Comparison of ENCODE assay signal across 14 cellular contexts in the genomic region with DNA sequence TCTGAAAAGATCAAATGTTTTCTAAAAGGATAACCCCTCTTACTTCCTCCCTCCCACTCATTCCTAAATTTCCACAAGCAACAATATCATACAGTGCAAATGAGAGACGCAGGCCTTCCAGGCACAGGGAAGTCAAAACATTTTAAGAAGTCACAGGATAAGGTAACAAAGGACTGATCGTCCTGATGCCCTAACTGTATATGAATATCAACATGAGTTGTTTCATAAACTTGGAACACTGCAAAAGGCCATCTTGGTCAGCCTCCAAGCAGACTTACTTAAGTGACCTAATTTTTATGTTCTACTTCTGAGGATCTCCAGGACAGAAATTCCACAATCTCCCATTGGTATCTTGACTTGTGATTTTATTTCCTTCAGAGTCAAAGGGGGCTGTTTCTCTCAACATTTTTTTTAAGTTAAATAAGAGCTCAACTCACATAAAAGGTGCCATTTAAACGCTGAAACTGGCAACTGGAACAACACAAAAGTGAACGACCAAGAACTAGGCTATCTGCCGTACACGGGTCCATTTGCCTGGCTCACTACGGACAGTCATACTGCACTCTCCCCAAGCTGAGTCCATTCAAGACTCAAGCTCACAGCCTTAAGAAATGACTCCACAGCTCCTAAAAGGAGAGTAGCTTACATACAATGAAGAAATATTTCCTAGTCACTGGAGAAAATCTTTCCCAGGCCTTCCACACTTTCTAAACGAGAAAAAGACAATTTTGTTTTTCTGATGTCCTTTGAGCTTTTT.
A peak's percentile ranks its signal among the peaks of the same experiment; 100 is the strongest.
DNase-seq lines count a peak whose midpoint lies in the region; ATAC-seq and TF ChIP-seq lines count a peak whose summit lies in the region.
"Had no signal": no experiment of that assay in that cellular context is flagged by ENCODE, and none has a peak within 500 bp of the region (broad histone marks: within the 10 kb centered on the region; RNA-seq: fewer than 3 reads in every experiment).

No MANE protein-coding gene starts in this region.

- H3K27ac Mint-ChIP-seq in WTC11: peak overlapping the region; percentile 12
- H3K27ac Mint-ChIP-seq in nephron: peak overlapping the region; percentile 68 to 77 (median 69)
- H3K27ac Mint-ChIP-seq: stimulated activated effector memory CD8-positive, alpha-beta T cell treated with anti-CD3 and anti-CD28 coated beads, Interleukin-12 subunit alpha, Interleukin-12 subunit beta, amount 100 ng/mL, for 72 hours had no signal

- H3K4me3 ChIP-seq in tibial artery: no peak overlapping the region
- H3K4me3 ChIP-seq in prostate gland: no peak overlapping the region
- H3K4me3 ChIP-seq: lung had no signal

- H3K4me1 Mint-ChIP-seq in WTC11 (peaks cover 32% of the 10 kb centered on the region), nephron (peaks cover 58% of the 10 kb centered on the region)
- H3K4me1 Mint-ChIP-seq: stimulated activated effector memory CD8-positive, alpha-beta T cell treated with anti-CD3 and anti-CD28 coated beads, Interleukin-12 subunit alpha, Interleukin-12 subunit beta, amount 100 ng/mL, for 72 hours had no signal

- H3K36me3 ChIP-seq in tibial artery (no peaks in the 10 kb centered on the region), prostate gland (no peaks in the 10 kb centered on the region)

- DNase-seq in WTC11 (ENCODE audit: low spot score): no peak
- peak; percentile 60 for DNase-seq in fibroblast of gingiva (ENCODE audit: low read depth)
- peak in 1 of 2 donors; percentile 68 for DNase-seq in tibial artery
- no peak for DNase-seq in NAMALWA (ENCODE audit: low spot score)
- DNase-seq in HT-29 (ENCODE audit: low spot score): no peak
- DNase-seq in prostate gland (ENCODE audit: low spot score): no peak
- DNase-seq: activated CD4-positive, alpha-beta T cell treated with anti-CD3 and anti-CD28 coated beads for 48 hours; C1 segment of cervical spinal cord; stimulated activated CD4-positive, alpha-beta T cell treated with anti-CD3 and anti-CD28 coated beads, Interleukin-4, amount 100 ng/mL, for 1 hour had no signal

- CTCF ChIA-PET in WTC11 (lab: Charles Lee): no interaction called here

- POLR2A ChIA-PET in WTC11 (lab: Charles Lee): no interaction called here

- H3K27me3 ChIP-seq in tibial artery: no peaks in the 10 kb centered on the region
- no peaks in the 10 kb centered on the region for H3K27me3 ChIP-seq in prostate gland (replicated peaks; ENCODE audit: insufficient read depth)

- H3K9me3 ChIP-seq in tibial artery (no peaks in the 10 kb centered on the region), prostate gland (no peaks in the 10 kb centered on the region)

- TF ChIP-seq POLR2A in prostate gland (IDR thresholded peaks at IDR 0.05): no peak

- no peak for ATAC-seq in WTC11
- no peak for ATAC-seq in HG02642 (IDR thresholded peaks at IDR 0.05; ENCODE audit: poor library complexity, unreplicated experiment)
- ATAC-seq: stimulated activated effector memory CD8-positive, alpha-beta T cell treated with anti-CD3 and anti-CD28 coated beads, Interleukin-12 subunit alpha, Interleukin-12 subunit beta, amount 100 ng/mL, for 72 hours had no signal

- H3K4me1 ChIP-seq in tibial artery (peaks cover 0 to 64% (median 35%) of the 10 kb centered on the region in 4 donors), prostate gland (replicated peaks) (no peaks in the 10 kb centered on the region)

- H3K9me3 Mint-ChIP-seq in WTC11: peaks cover 12% of the 10 kb centered on the region
- H3K9me3 Mint-ChIP-seq in nephron: peaks cover 15% of the 10 kb centered on the region
- H3K9me3 Mint-ChIP-seq: stimulated activated effector memory CD8-positive, alpha-beta T cell treated with anti-CD3 and anti-CD28 coated beads, Interleukin-12 subunit alpha, Interleukin-12 subunit beta, amount 100 ng/mL, for 72 hours had no signal

- intact Hi-C loops in tibial artery (cut with DNase I; ENCODE audit: low total_unique reads) (no loop called here), prostate gland (cut with DNase I) (no loop called here)

- H3K4me3 Mint-ChIP-seq in WTC11: no peak overlapping the region
- H3K4me3 Mint-ChIP-seq in nephron: no peak overlapping the region
- H3K4me3 Mint-ChIP-seq: brain; stimulated activated effector memory CD8-positive, alpha-beta T cell treated with anti-CD3 and anti-CD28 coated beads, Interleukin-12 subunit alpha, Interleukin-12 subunit beta, amount 100 ng/mL, for 72 hours had no signal

- H3K36me3 Mint-ChIP-seq in WTC11 (peaks cover 11% of the 10 kb centered on the region), nephron (ENCODE audit: low read depth) (peaks cover 36% of the 10 kb centered on the region)
- H3K36me3 Mint-ChIP-seq: stimulated activated effector memory CD8-positive, alpha-beta T cell treated with anti-CD3 and anti-CD28 coated beads, Interleukin-12 subunit alpha, Interleukin-12 subunit beta, amount 100 ng/mL, for 72 hours had no signal

- 41% methylated on average over 8 of the region's 8 CpGs for WGBS in prostate gland

- TF ChIP-seq CTCF in WTC11 (IDR thresholded peaks at IDR 0.05) (no peak), nephron (IDR thresholded peaks at IDR 0.05; ENCODE audit: unreplicated experiment in 3 of 3) (no peak), tibial artery (IDR thresholded peaks at IDR 0.05) (no peak), prostate gland (IDR thresholded peaks at IDR 0.05) (no peak)

- no peaks in the 10 kb centered on the region for H3K27me3 Mint-ChIP-seq in WTC11 (ENCODE audit: low read depth)
- H3K27me3 Mint-ChIP-seq in nephron (ENCODE audit: low read depth): no peaks in the 10 kb centered on the region
- H3K27me3 Mint-ChIP-seq: brain had no signal

- H3K27ac ChIP-seq in tibial artery: peak overlapping the region; percentile 51 to 54
- H3K27ac ChIP-seq in prostate gland: no peak overlapping the region

TF ChIP-seq in WTC11, 78 proteins besides CTCF, POLR2A, EP300 and RAD21:
- TF ChIP-seq TCF7 (CRISPR knock-in tag; IDR thresholded peaks at IDR 0.05; ENCODE audit: low read depth): no peak
- TF ChIP-seq CBFB (CRISPR knock-in tag; IDR thresholded peaks at IDR 0.05; ENCODE audit: low read depth): no peak
- TF ChIP-seq, protein P1, sequence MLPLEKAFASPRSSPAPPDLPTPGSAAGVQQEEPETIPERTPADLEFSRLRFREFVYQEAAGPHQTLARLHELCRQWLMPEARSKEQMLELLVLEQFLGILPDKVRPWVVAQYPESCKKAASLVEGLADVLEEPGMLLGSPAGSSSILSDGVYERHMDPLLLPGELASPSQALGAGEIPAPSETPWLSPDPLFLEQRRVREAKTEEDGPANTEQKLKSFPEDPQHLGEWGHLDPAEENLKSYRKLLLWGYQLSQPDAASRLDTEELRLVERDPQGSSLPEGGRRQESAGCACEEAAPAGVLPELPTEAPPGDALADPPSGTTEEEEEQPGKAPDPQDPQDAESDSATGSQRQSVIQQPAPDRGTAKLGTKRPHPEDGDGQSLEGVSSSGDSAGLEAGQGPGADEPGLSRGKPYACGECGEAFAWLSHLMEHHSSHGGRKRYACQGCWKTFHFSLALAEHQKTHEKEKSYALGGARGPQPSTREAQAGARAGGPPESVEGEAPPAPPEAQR (CRISPR knock-in tag; IDR thresholded peaks at IDR 0.05): no peak
- no peak for TF ChIP-seq SOX15 (CRISPR knock-in tag; IDR thresholded peaks at IDR 0.05)
- TF ChIP-seq, protein P2, sequence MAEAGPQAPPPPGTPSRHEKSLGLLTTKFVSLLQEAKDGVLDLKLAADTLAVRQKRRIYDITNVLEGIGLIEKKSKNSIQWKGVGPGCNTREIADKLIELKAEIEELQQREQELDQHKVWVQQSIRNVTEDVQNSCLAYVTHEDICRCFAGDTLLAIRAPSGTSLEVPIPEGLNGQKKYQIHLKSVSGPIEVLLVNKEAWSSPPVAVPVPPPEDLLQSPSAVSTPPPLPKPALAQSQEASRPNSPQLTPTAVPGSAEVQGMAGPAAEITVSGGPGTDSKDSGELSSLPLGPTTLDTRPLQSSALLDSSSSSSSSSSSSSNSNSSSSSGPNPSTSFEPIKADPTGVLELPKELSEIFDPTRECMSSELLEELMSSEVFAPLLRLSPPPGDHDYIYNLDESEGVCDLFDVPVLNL (CRISPR knock-in tag; IDR thresholded peaks at IDR 0.05; ENCODE audit: borderline replicate concordance, low read depth): no peak
- no peak for TF ChIP-seq NFATC4 (CRISPR knock-in tag; IDR thresholded peaks at IDR 0.05)
- TF ChIP-seq ZNF232 (CRISPR knock-in tag; IDR thresholded peaks at IDR 0.05): no peak
- no peak for TF ChIP-seq MXD4 (CRISPR knock-in tag; IDR thresholded peaks at IDR 0.05; ENCODE audit: borderline replicate concordance)
- no peak for TF ChIP-seq CDX4 (CRISPR knock-in tag; IDR thresholded peaks at IDR 0.05; ENCODE audit: borderline replicate concordance)
- TF ChIP-seq CREM (CRISPR knock-in tag; IDR thresholded peaks at IDR 0.05): no peak
- no peak for TF ChIP-seq TEAD4 (CRISPR knock-in tag; IDR thresholded peaks at IDR 0.05)
- TF ChIP-seq ZNF121 (CRISPR knock-in tag; IDR thresholded peaks at IDR 0.05): no peak
- no peak for TF ChIP-seq ELF4 (CRISPR knock-in tag; IDR thresholded peaks at IDR 0.05; ENCODE audit: low read depth)
- TF ChIP-seq ZBTB43 (CRISPR knock-in tag; IDR thresholded peaks at IDR 0.05): no peak
- no peak for TF ChIP-seq RORB (CRISPR knock-in tag; IDR thresholded peaks at IDR 0.05)
TF ChIP-seq in WTC11: peak in this region for 0.

Comparison
In these comparisons a context has a peak if more than half of its experiments do, and no peak if none do; other contexts are left out.
1. H3K27ac ChIP-seq: peak in tibial artery (2 of 2); none in prostate gland (0 of 2).